Comparison of ENCODE assay signal across 21 cellular contexts in genomic region chr1:228289239-228289849, GRCh38.
DNase-seq lines count a peak whose midpoint lies in the region; ATAC-seq and TF ChIP-seq lines count a peak whose summit lies in the region.
"Had no signal": no experiment of that assay in that cellular context is flagged by ENCODE, and none has a peak within 500 bp of the region (broad histone marks: within the 10 kb centered on the region; RNA-seq: fewer than 3 reads in every experiment).

No MANE protein-coding gene starts in this region.

- H3K27me3 Mint-ChIP-seq in stimulated activated naive CD8-positive, alpha-beta T cell treated with anti-CD3 and anti-CD28 coated beads, Interleukin-15, amount 100 ng/mL, for 72 hours = no peaks in the 10 kb centered on the region
- H3K27me3 Mint-ChIP-seq in central memory CD8-positive, alpha-beta T cell = no peaks in the 10 kb centered on the region
- H3K27me3 Mint-ChIP-seq in neural crest cell (ENCODE audit: low read depth) = no peaks in the 10 kb centered on the region
- H3K27me3 Mint-ChIP-seq: stimulated activated naive B cell treated with anti-CD40 and anti-IgM and Interleukin-4, amounts not matched to agents 10 μg/mL and 1 μg/mL and 100 μg/mL, for 72 hours had no signal

- peak; percentile 39 for ATAC-seq in stimulated activated naive CD8-positive, alpha-beta T cell treated with anti-CD3 and anti-CD28 coated beads, Interleukin-15, amount 100 ng/mL, for 72 hours
- no peak for ATAC-seq in stimulated activated naive CD8-positive, alpha-beta T cell treated with anti-CD3 and anti-CD28 coated beads, Interleukin-15, Interleukin-2, amounts not matched to agents 100 U/mL and 50 U/mL, for 24 hours
- ATAC-seq in central memory CD8-positive, alpha-beta T cell (replicated peaks; ENCODE audit: extremely low read depth, poor library complexity, severe bottlenecking) = peak; percentile 82
- ATAC-seq in omental fat pad (ENCODE audit: low FRiP score) = no peak
- ATAC-seq in HG02678 (IDR thresholded peaks at IDR 0.05; ENCODE audit: unreplicated experiment) = no peak
- ATAC-seq: activated naive CD4-positive, alpha-beta T cell treated with anti-CD3 and anti-CD28 coated beads, Interleukin-2, amount 50 U/mL, for 72 hours; stimulated activated naive B cell treated with anti-CD40 and anti-IgM and Interleukin-4, amounts not matched to agents 10 μg/mL and 1 μg/mL and 100 μg/mL, for 72 hours had no signal

- H3K36me3 Mint-ChIP-seq in central memory CD8-positive, alpha-beta T cell (ENCODE audit: insufficient read depth) = peaks cover 4% of the 10 kb centered on the region
- peaks cover 16% of the 10 kb centered on the region for H3K36me3 Mint-ChIP-seq in neural crest cell (ENCODE audit: low read depth)

- H3K4me3 Mint-ChIP-seq in stimulated activated naive CD8-positive, alpha-beta T cell treated with anti-CD3 and anti-CD28 coated beads, Interleukin-15, amount 100 ng/mL, for 72 hours = no peak overlapping the region
- peak overlapping the region; percentile 4 for H3K4me3 Mint-ChIP-seq in central memory CD8-positive, alpha-beta T cell
- H3K4me3 Mint-ChIP-seq in neural crest cell = no peak overlapping the region
- H3K4me3 Mint-ChIP-seq: activated T-helper 1 cell treated with anti-CD3 and anti-CD28 coated beads, Interleukin-12 subunit alpha, Interleukin-12 subunit beta, Interleukin-2, Interleukin-4 antibody, amounts not matched to agents 30 ng/mL and 10 ng/mL and 1 ng/mL, durations not matched to agents 14 hours and 24 hours and 36 hours; stimulated activated naive B cell treated with anti-CD40 and anti-IgM and Interleukin-4, amounts not matched to agents 10 μg/mL and 1 μg/mL and 100 μg/mL, for 72 hours had no signal

- peaks cover 14% of the 10 kb centered on the region for H3K4me1 Mint-ChIP-seq in stimulated activated naive CD8-positive, alpha-beta T cell treated with anti-CD3 and anti-CD28 coated beads, Interleukin-15, amount 100 ng/mL, for 72 hours
- H3K4me1 Mint-ChIP-seq in central memory CD8-positive, alpha-beta T cell = peaks cover 27% of the 10 kb centered on the region
- H3K4me1 Mint-ChIP-seq in neural crest cell = no peaks in the 10 kb centered on the region

- no peaks in the 10 kb centered on the region for H3K9me3 Mint-ChIP-seq in stimulated activated naive CD8-positive, alpha-beta T cell treated with anti-CD3 and anti-CD28 coated beads, Interleukin-15, amount 100 ng/mL, for 72 hours
- H3K9me3 Mint-ChIP-seq in central memory CD8-positive, alpha-beta T cell = no peaks in the 10 kb centered on the region
- peaks cover 3% of the 10 kb centered on the region for H3K9me3 Mint-ChIP-seq in neural crest cell
- H3K9me3 Mint-ChIP-seq: activated naive CD4-positive, alpha-beta T cell treated with anti-CD3 and anti-CD28 coated beads, Interleukin-2, amount 50 U/mL, for 72 hours; activated T-helper 1 cell treated with anti-CD3 and anti-CD28 coated beads, Interleukin-12 subunit alpha, Interleukin-12 subunit beta, Interleukin-2, Interleukin-4 antibody, amounts not matched to agents 30 ng/mL and 10 ng/mL and 1 ng/mL, durations not matched to agents 14 hours and 24 hours and 36 hours; stimulated activated naive B cell treated with anti-CD40 and anti-IgM and Interleukin-4, amounts not matched to agents 10 μg/mL and 1 μg/mL and 100 μg/mL, for 72 hours had no signal

- no peak for DNase-seq in stimulated activated naive CD8-positive, alpha-beta T cell treated with anti-CD3 and anti-CD28 coated beads, Interleukin-15, amount 100 ng/mL, for 72 hours
- DNase-seq in stimulated activated naive CD8-positive, alpha-beta T cell treated with anti-CD3 and anti-CD28 coated beads, Interleukin-15, Interleukin-2, amounts not matched to agents 100 U/mL and 50 U/mL, for 24 hours = no peak
- DNase-seq in central memory CD8-positive, alpha-beta T cell (ENCODE audit: low spot score in 2 of 2) = no peak
- DNase-seq in neural crest cell (ENCODE audit: low read depth, low spot score) (no peak), omental fat pad (ENCODE audit: low spot score) (no peak), NCI-H526 treated with DMSO at 0.1 percent for 48 hours (lab: John Stamatoyannopoulos, UW) (no peak)
- DNase-seq: activated CD4-positive, alpha-beta T cell treated with anti-CD3 and anti-CD28 coated beads for 1 hour; Calu3; DMS79 treated with DMSO at 0.1 percent for 48 hours; NCI-H1417; NCI-H2081; NCI-H226; NCI-H82; occipital lobe; retina; stimulated activated CD4-positive, alpha-beta T cell treated with anti-CD3 and anti-CD28 coated beads, Interleukin-4, amount 100 ng/mL, for 4 hours; stimulated activated naive B cell treated with anti-CD40 and anti-IgM and Interleukin-4, amounts not matched to agents 10 μg/mL and 1 μg/mL and 100 μg/mL, for 72 hours; testis had no signal

- H3K27ac Mint-ChIP-seq in stimulated activated naive CD8-positive, alpha-beta T cell treated with anti-CD3 and anti-CD28 coated beads, Interleukin-15, amount 100 ng/mL, for 72 hours = peak overlapping the region in 1 of 2 donors; percentile 5
- peak overlapping the region; percentile 78 for H3K27ac Mint-ChIP-seq in central memory CD8-positive, alpha-beta T cell (ENCODE audit: low read depth)
- H3K27ac Mint-ChIP-seq in neural crest cell (ENCODE audit: unreplicated experiment) = peak overlapping the region; percentile 8
- H3K27ac Mint-ChIP-seq: activated T-helper 1 cell treated with anti-CD3 and anti-CD28 coated beads, Interleukin-12 subunit alpha, Interleukin-12 subunit beta, Interleukin-2, Interleukin-4 antibody, amounts not matched to agents 30 ng/mL and 10 ng/mL and 1 ng/mL, durations not matched to agents 14 hours and 24 hours and 36 hours; stimulated activated naive B cell treated with anti-CD40 and anti-IgM and Interleukin-4, amounts not matched to agents 10 μg/mL and 1 μg/mL and 100 μg/mL, for 72 hours had no signal

- no peak for TF ChIP-seq CTCF in neural crest cell (conservative IDR thresholded peaks at IDR 0.05)
- no peak for TF ChIP-seq CTCF in omental fat pad (IDR thresholded peaks at IDR 0.05)

Comparison
In these comparisons a context has a peak if more than half of its experiments do, and no peak if none do; other contexts are left out.
1. ATAC-seq: peak in stimulated activated naive CD8-positive, alpha-beta T cell treated with anti-CD3 and anti-CD28 coated beads, Interleukin-15, amount 100 ng/mL, for 72 hours (single experiment) and central memory CD8-positive, alpha-beta T cell (single experiment); none in stimulated activated naive CD8-positive, alpha-beta T cell treated with anti-CD3 and anti-CD28 coated beads, Interleukin-15, Interleukin-2, amounts not matched to agents 100 U/mL and 50 U/mL, for 24 hours (single experiment), omental fat pad (single experiment) and HG02678 (single experiment).